25 cellular contexts compared by ENCODE assay signal in genomic region chr1:161501234-161501633, GRCh38. TPM values are rescaled to one million over a fixed set of nuclear protein-coding genes. Genes with fewer than 3 reads are reported as not detected.
A peak's percentile ranks its signal among the peaks of the same experiment; 100 is the strongest.
DNase-seq lines count a peak whose midpoint lies in the region; ATAC-seq, FAIRE-seq and TF ChIP-seq lines count a peak whose summit lies in the region.
"Had no signal": no experiment of that assay in that cellular context is flagged by ENCODE, and none has a peak within 500 bp of the region (broad histone marks: within the 10 kb centered on the region; RNA-seq: fewer than 3 reads in every experiment).

No MANE protein-coding gene starts in this region.

- H3K9me3 ChIP-seq in BLaER1 treated with 17β-estradiol and CSF1 and Interleukin-3, amounts not matched to agents 10 nM and 100 nM (replicated peaks in 1 of 11): 0 out of 22 replicates have a peak, but pooled peaks cover 0 to 5% (median 0%) of the 10 kb centered on the region in 11 experiments
- no peaks in the 10 kb centered on the region for H3K9me3 ChIP-seq in K562 (replicated peaks; ENCODE audit: control insufficient read depth, insufficient read depth, low read depth, low read length)
- no peaks in the 10 kb centered on the region for H3K9me3 ChIP-seq in lower lobe of right lung
- H3K9me3 ChIP-seq: BLaER1, Caco-2, HAP-1 had no signal

- H3K27ac ChIP-seq in BLaER1 treated with 17β-estradiol and CSF1 and Interleukin-3, amounts not matched to agents 10 nM and 100 nM: no peak overlapping the region
- H3K27ac ChIP-seq in K562 (ENCODE audit: extremely low read depth, low read depth, low read length) (peak overlapping the region; percentile 62), lower lobe of right lung (peak overlapping the region; percentile 67), coronary artery (peak overlapping the region in 1 of 2 donors; percentile 19)
- H3K27ac ChIP-seq: BLaER1 had no signal

- TF ChIP-seq RAD21 in K562 (CRISPR knock-in tag; conservative IDR thresholded peaks at IDR 0.05 in 1 of 2, IDR thresholded peaks at IDR 0.05 in 1 of 2): no peak

- H4K20me1 ChIP-seq in BLaER1 treated with 17β-estradiol and CSF1 and Interleukin-3, amounts not matched to agents 10 nM and 100 nM: no peaks in the 10 kb centered on the region
- H4K20me1 ChIP-seq in K562 (replicated peaks; ENCODE audit: control insufficient read depth, insufficient read depth, low read length): no peaks in the 10 kb centered on the region
- H4K20me1 ChIP-seq: BLaER1 had no signal

- H3K4me3 ChIP-seq in BLaER1 treated with 17β-estradiol and CSF1 and Interleukin-3, amounts not matched to agents 10 nM and 100 nM: no peak overlapping the region
- H3K4me3 ChIP-seq in K562 (no peak overlapping the region), lower lobe of right lung (no peak overlapping the region), coronary artery (no peak overlapping the region)
- H3K4me3 ChIP-seq: BLaER1, HAP-1 had no signal

- no peak for TF ChIP-seq EP300 in K562 (IDR thresholded peaks at IDR 0.05; ENCODE audit: low read length)

- H3K4me2 ChIP-seq in BLaER1 treated with 17β-estradiol and CSF1 and Interleukin-3, amounts not matched to agents 10 nM and 100 nM: peak overlapping the region in 6 of 11 experiments; percentile 81 to 93 (median 84); a peak in 7 of 22 replicates
- no peak overlapping the region for H3K4me2 ChIP-seq in K562 (ENCODE audit: insufficient read depth, low read length)
- H3K4me2 ChIP-seq: BLaER1 had no signal

- ATAC-seq in K562 (no peak), lower lobe of right lung (no peak), GM21737 (IDR thresholded peaks at IDR 0.05; ENCODE audit: unreplicated experiment) (no peak)
- ATAC-seq: CD8-positive, alpha-beta T cell had no signal

- whole genome bisulfite sequencing in K562 (ENCODE audit: insufficient coverage, low coverage, missing lambda C conversion rate): 50% methylated on average over 1 of the region's 1 CpG

- no peaks in the 10 kb centered on the region for H3K36me3 ChIP-seq in BLaER1 treated with 17β-estradiol and CSF1 and Interleukin-3, amounts not matched to agents 10 nM and 100 nM
- H3K36me3 ChIP-seq in K562 (ENCODE audit: control insufficient read depth, insufficient read depth, low read length): no peaks in the 10 kb centered on the region
- H3K36me3 ChIP-seq in lower lobe of right lung: no peaks in the 10 kb centered on the region
- H3K36me3 ChIP-seq: BLaER1, HAP-1 had no signal

- no peaks in the 10 kb centered on the region for H3K9me1 ChIP-seq in K562 (ENCODE audit: control insufficient read depth, insufficient read depth, low read length)

- DNase-seq in OCI-M1 (lab: John Stamatoyannopoulos, UW) (peak; percentile 62), K562 (ENCODE audit: extremely low read depth in 1 of 4, low spot score in 3 of 4) (no peak), lower lobe of right lung (no peak), coronary artery (ENCODE audit: low spot score) (no peak), DMS153 treated with DMSO at 0.1 percent for 48 hours (lab: John Stamatoyannopoulos, UW; ENCODE audit: unreplicated experiment) (no peak), LoVo (ENCODE audit: low spot score) (no peak)
- DNase-seq: Caco-2; CD4-positive, CD25-positive, alpha-beta regulatory T cell; CD8-positive, alpha-beta T cell; DMS153; DMS79; EL; GDM1; GOT3; HFFc6 had no signal

- H3K79me2 ChIP-seq in K562 (ENCODE audit: control insufficient read depth, insufficient read depth, low read length): peaks cover 22% of the 10 kb centered on the region

- intact Hi-C loops in K562 (cut with micrococcal nuclease): no loop called here
- intact Hi-C loops in lower lobe of right lung (cut with DNase I): no loop called here

- CTCF ChIA-PET in K562 (lab: Yijun Ruan, JAX; ENCODE audit: low intra/inter-chr PET ratio): no interaction called here

- no peak for TF ChIP-seq POLR2A in K562 (conservative IDR thresholded peaks at IDR 0.05)

- POLR2A ChIA-PET in K562 (lab: Yijun Ruan, JAX): no interaction called here

- no peak for TF ChIP-seq CTCF in K562 (IDR thresholded peaks at IDR 0.05 in 2 of 3, conservative IDR thresholded peaks at IDR 0.05 in 1 of 3; ENCODE audit: insufficient read depth in 2 of 3, low read depth in 1 of 3, low read length in 3 of 3)
- TF ChIP-seq CTCF in lower lobe of right lung (IDR thresholded peaks at IDR 0.05): no peak
- TF ChIP-seq CTCF in coronary artery (IDR thresholded peaks at IDR 0.05): no peak

- BruUV-seq in K562 (replicated peaks; lab: Mats Ljungman, UMichigan): no TSS peak

- no peak overlapping the region for H3K9ac ChIP-seq in BLaER1 treated with 17β-estradiol and CSF1 and Interleukin-3, amounts not matched to agents 10 nM and 100 nM
- H3K9ac ChIP-seq in K562 (ENCODE audit: insufficient read depth in 1 of 2, low read depth in 2 of 2, low read length in 2 of 2): peak overlapping the region in 1 of 2 experiments; percentile 36; a peak in 2 of 4 replicates
- H3K9ac ChIP-seq: BLaER1 had no signal

- FAIRE-seq in K562 (lab: Jason Lieb, UNC): no peak
- FAIRE-seq: GM12891, GM18507, GM19239, H54 had no signal

- no peaks in the 10 kb centered on the region for H3K27me3 ChIP-seq in BLaER1 treated with 17β-estradiol and CSF1 and Interleukin-3, amounts not matched to agents 10 nM and 100 nM
- no peaks in the 10 kb centered on the region for H3K27me3 ChIP-seq in K562 (ENCODE audit: control insufficient read depth in 2 of 2, insufficient read depth in 2 of 2, low read length in 2 of 2)
- H3K27me3 ChIP-seq in lower lobe of right lung (ENCODE audit: low read depth): no peaks in the 10 kb centered on the region
- H3K27me3 ChIP-seq: BLaER1 had no signal

- in situ Hi-C loops in K562 (cut with MboI): no loop called here

- H2AFZ ChIP-seq in K562 (ENCODE audit: low read depth, low read length): peak overlapping the region; percentile 85

- H3K4me1 ChIP-seq in BLaER1 treated with 17β-estradiol and CSF1 and Interleukin-3, amounts not matched to agents 10 nM and 100 nM: peaks cover 29 to 91% (median 61%) of the 10 kb centered on the region in 10 experiments
- peaks cover 12 to 45% of the 10 kb centered on the region in 2 experiments for H3K4me1 ChIP-seq in K562 (replicated peaks in 1 of 2; ENCODE audit: control insufficient read depth in 2 of 2, insufficient read depth in 2 of 2, low read length in 2 of 2)
- H3K4me1 ChIP-seq in lower lobe of right lung: peaks cover 23% of the 10 kb centered on the region
- H3K4me1 ChIP-seq: Caco-2, HAP-1 had no signal

RNA-seq across cellular contexts. Expression of gene FCGR2A, which starts 4.0 kb away (rescaled TPM):
- 389 and 599 TPM in 2 replicates for total RNA-seq in K562 (2011; cell fraction: chromatin; rRNA removed; ENCODE audit: low replicate concordance)
- total RNA-seq in K562 (2011; cell fraction: nucleolus; rRNA removed): 541 and 613 TPM in 2 replicates
- total RNA-seq in K562 (2011; cell fraction: nucleoplasm; rRNA removed): 545 and 616 TPM in 2 replicates
- total RNA-seq in K562 (2014; rRNA removed) (101 and 112 TPM in 2 replicates), K562 (2014; rRNA removed; fragmentation: Illumina TruSeq; extraction: Trizol) (113 and 127 TPM in 2 replicates), K562 (2015; rRNA removed; fragmentation: Illumina TruSeq; extraction: Trizol) (117 and 130 TPM in 2 replicates), K562 (2021) (84.4 and 97.8 TPM in 2 replicates), lower lobe of right lung (223 TPM)
- polyA plus RNA-seq in K562 (2011; rRNA removed) (373 and 504 TPM in 2 replicates), K562 (2014; fragmentation: Illumina TruSeq; extraction: Trizol) (147 and 151 TPM in 2 replicates), K562 (2014; fragmentation: Nextera tagmentation; extraction: Ambion mirVana) (100 to 1,000 TPM in 1 of 2 experiments, 10 to 100 TPM in 1; 80.0 to 112 TPM), K562 (2014; rRNA removed) (124 and 132 TPM in 2 replicates)
- 431 and 516 TPM in 2 replicates for polyA plus RNA-seq in K562 (2011; cell fraction: cytosol; rRNA removed)
- polyA plus RNA-seq in K562 (2011; cell fraction: nucleus; rRNA removed): 298 and 350 TPM in 2 replicates
- 85.7 and 203 TPM in 2 replicates for polyA plus RNA-seq in K562 (2012)
- polyA minus RNA-seq in K562 (2011; rRNA and poly(A)+ RNA removed): 536 and 660 TPM in 2 replicates
- 195 and 278 TPM in 2 replicates for polyA minus RNA-seq in K562 (2011; cell fraction: cytosol; rRNA and poly(A)+ RNA removed)
- polyA minus RNA-seq in K562 (2011; cell fraction: nucleus; rRNA and poly(A)+ RNA removed): 253 and 509 TPM in 2 replicates
- total RNA-seq: Caco-2; CD4-positive, CD25-positive, alpha-beta regulatory T cell had no signal

RNA-seq across cellular contexts. Expression of gene HSPA6, which starts 23.1 kb away (rescaled TPM):
- total RNA-seq in K562 (2011; cell fraction: chromatin; rRNA removed; ENCODE audit: low replicate concordance): 16.7 and 32.8 TPM in 2 replicates
- total RNA-seq in K562 (2011; cell fraction: nucleolus; rRNA removed): 22.5 and 30.7 TPM in 2 replicates
- 11.7 and 19.8 TPM in 2 replicates for total RNA-seq in K562 (2011; cell fraction: nucleoplasm; rRNA removed)
- total RNA-seq in K562 (2014; rRNA removed): 3.0 and 3.3 TPM in 2 replicates
- 1.1 and 1.6 TPM in 2 replicates for total RNA-seq in K562 (2014; rRNA removed; fragmentation: Illumina TruSeq; extraction: Trizol)
- 2.3 and 2.4 TPM in 2 replicates for total RNA-seq in K562 (2015; rRNA removed; fragmentation: Illumina TruSeq; extraction: Trizol)
- total RNA-seq in K562 (2021): 3.0 and 3.9 TPM in 2 replicates
- polyA plus RNA-seq in K562 (2011; rRNA removed): 10.0 and 14.3 TPM in 2 replicates
- polyA plus RNA-seq in K562 (2011; cell fraction: cytosol; rRNA removed): 14.1 and 14.5 TPM in 2 replicates
- 74.9 and 104 TPM in 2 replicates for polyA plus RNA-seq in K562 (2011; cell fraction: nucleus; rRNA removed)
- 5.0 and 15.7 TPM in 2 replicates for polyA plus RNA-seq in K562 (2012)
- 2.3 and 2.7 TPM in 2 replicates for polyA plus RNA-seq in K562 (2014; fragmentation: Illumina TruSeq; extraction: Trizol)
- under 1 TPM; 0.15 to 0.21 TPM for polyA plus RNA-seq in K562 (2014; fragmentation: Nextera tagmentation; extraction: Ambion mirVana)
- polyA plus RNA-seq in K562 (2014; rRNA removed): 4.6 and 4.7 TPM in 2 replicates
- 5.8 and 5.9 TPM in 2 replicates for polyA minus RNA-seq in K562 (2011; rRNA and poly(A)+ RNA removed)
- polyA minus RNA-seq in K562 (2011; cell fraction: cytosol; rRNA and poly(A)+ RNA removed): 2.6 and 3.2 TPM in 2 replicates
- polyA minus RNA-seq in K562 (2011; cell fraction: nucleus; rRNA and poly(A)+ RNA removed): 10.4 and 13.9 TPM in 2 replicates
- total RNA-seq in lower lobe of right lung: 13.0 TPM
- total RNA-seq: CD4-positive, CD25-positive, alpha-beta regulatory T cell had no signal
- polyA plus RNA-seq: CD4-positive, CD25-positive, alpha-beta regulatory T cell had no signal

RNA-seq across cellular contexts. Expression of gene FCGR3A, which starts 48.4 kb away (rescaled TPM):
- total RNA-seq in K562 (2011; cell fraction: chromatin; rRNA removed; ENCODE audit: low replicate concordance): 0.81 and 1.4 TPM in 2 replicates
- 0.39 and 0.67 TPM in 2 replicates for total RNA-seq in K562 (2011; cell fraction: nucleolus; rRNA removed)
- total RNA-seq in K562 (2011; cell fraction: nucleoplasm; rRNA removed): 1.2 and 1.7 TPM in 2 replicates
- total RNA-seq in K562 (2014; rRNA removed) (0.12 TPM in 1 of 2 replicates, not detected in the other), K562 (2014; rRNA removed; fragmentation: Illumina TruSeq; extraction: Trizol) (not detected in 2 replicates), K562 (2015; rRNA removed; fragmentation: Illumina TruSeq; extraction: Trizol) (0.11 TPM in 2 replicates), K562 (2021) (0.29 and 0.56 TPM in 2 replicates), lower lobe of right lung (323 TPM)
- polyA plus RNA-seq in K562 (2011; rRNA removed) (0.24 and 0.32 TPM in 2 replicates), K562 (2014; fragmentation: Illumina TruSeq; extraction: Trizol) (0.11 TPM in 1 of 2 replicates, not detected in the other), K562 (2014; fragmentation: Nextera tagmentation; extraction: Ambion mirVana) (under 1 TPM; 0.04 to 0.15 TPM), K562 (2014; rRNA removed) (0.04 and 0.13 TPM in 2 replicates)
- 0.04 and 0.18 TPM in 2 replicates for polyA plus RNA-seq in K562 (2011; cell fraction: cytosol; rRNA removed)
- 0.37 and 0.51 TPM in 2 replicates for polyA plus RNA-seq in K562 (2011; cell fraction: nucleus; rRNA removed)
- 0.21 TPM in 2 replicates for polyA plus RNA-seq in K562 (2012)
- 0.45 and 0.49 TPM in 2 replicates for polyA minus RNA-seq in K562 (2011; rRNA and poly(A)+ RNA removed)
- polyA minus RNA-seq in K562 (2011; cell fraction: cytosol; rRNA and poly(A)+ RNA removed): not detected in 2 replicates
- polyA minus RNA-seq in K562 (2011; cell fraction: nucleus; rRNA and poly(A)+ RNA removed): 0.54 and 1.1 TPM in 2 replicates
- total RNA-seq: A172; Caco-2; CD4-positive, CD25-positive, alpha-beta regulatory T cell; HFFc6 had no signal
- polyA plus RNA-seq: AG04450 had no signal

Comparison
In these comparisons a context has a peak if more than half of its experiments do, and no peak if none do; other contexts are left out.
1. H3K27ac ChIP-seq: peak in K562 (single experiment) and lower lobe of right lung (single experiment); none in BLaER1 treated with 17β-estradiol and CSF1 and Interleukin-3, amounts not matched to agents 10 nM and 100 nM (0 of 11).
2. RNA of gene FCGR3A, which starts 48.4 kb away (total RNA-seq): 323 TPM in lower lobe of right lung (single experiment); 0.11 to 1.7 TPM in K562; every median in the first group is over 100 times any median in the second.